ENCODE assay signal across 27 cellular contexts in genomic region chr12:5248230-5248629, GRCh38.
"Had no signal": no experiment of that assay in that cellular context is flagged by ENCODE, and none has a peak within 500 bp of the region (broad histone marks: within the 10 kb centered on the region; RNA-seq: fewer than 3 reads in every experiment).

No MANE protein-coding gene starts in this region.

- H3K4me3 ChIP-seq: coronary artery, esophagus squamous epithelium, gastrocnemius medialis, left lung, mucosa of descending colon, ovary, right atrium auricular region, stomach, thyroid gland had no signal

- H3K27ac ChIP-seq: coronary artery, esophagus squamous epithelium, gastrocnemius medialis, left lung, ovary, right atrium auricular region, stomach, thyroid gland had no signal

- H3K36me3 ChIP-seq: esophagus squamous epithelium, gastrocnemius medialis, left lung, ovary, right atrium auricular region, stomach, thyroid gland had no signal

- H3K9me3 ChIP-seq: esophagus squamous epithelium, gastrocnemius medialis, left lung, mucosa of descending colon, ovary, right atrium auricular region, stomach, thyroid gland had no signal

- DNase-seq: dermis blood vessel endothelial cell; effector memory CD8-positive, alpha-beta T cell; erythroblast; esophagus squamous epithelium; gastrocnemius medialis; head of caudate nucleus; left cardiac atrium; left lung; mesenchymal stem cell; mucosa of descending colon; naive thymus-derived CD8-positive, alpha-beta T cell; nephron progenitor cell; nucleus accumbens; ovary; posterior cingulate gyrus; stimulated activated CD4-positive, alpha-beta T cell treated with anti-CD3 and anti-CD28 coated beads, Interleukin-2, amount 100 ng/mL, for 24 hours; stimulated activated CD4-positive, alpha-beta T cell treated with anti-CD3 and anti-CD28 coated beads, Interleukin-4, amount 100 ng/mL, for 24 hours; stimulated activated naive CD4-positive, alpha-beta T cell treated with Interleukin-2 at 50 U/mL for 16 hours; stomach; thyroid gland; trophoblast cell had no signal

- ATAC-seq: effector memory CD8-positive, alpha-beta T cell; left cardiac atrium; left lung; mucosa of descending colon; naive thymus-derived CD8-positive, alpha-beta T cell; sciatic nerve; stimulated activated effector memory CD8-positive, alpha-beta T cell treated with anti-CD3 and anti-CD28 coated beads, Interleukin-12 subunit alpha, Interleukin-12 subunit beta, amount 100 ng/mL, for 72 hours had no signal

- H3K4me1 ChIP-seq: left lung had no signal

- H3K27me3 ChIP-seq: esophagus squamous epithelium, gastrocnemius medialis, left lung, ovary, right atrium auricular region, stomach, thyroid gland had no signal

- FAIRE-seq: endometrium, keratinocyte had no signal
